In the genomic region with DNA sequence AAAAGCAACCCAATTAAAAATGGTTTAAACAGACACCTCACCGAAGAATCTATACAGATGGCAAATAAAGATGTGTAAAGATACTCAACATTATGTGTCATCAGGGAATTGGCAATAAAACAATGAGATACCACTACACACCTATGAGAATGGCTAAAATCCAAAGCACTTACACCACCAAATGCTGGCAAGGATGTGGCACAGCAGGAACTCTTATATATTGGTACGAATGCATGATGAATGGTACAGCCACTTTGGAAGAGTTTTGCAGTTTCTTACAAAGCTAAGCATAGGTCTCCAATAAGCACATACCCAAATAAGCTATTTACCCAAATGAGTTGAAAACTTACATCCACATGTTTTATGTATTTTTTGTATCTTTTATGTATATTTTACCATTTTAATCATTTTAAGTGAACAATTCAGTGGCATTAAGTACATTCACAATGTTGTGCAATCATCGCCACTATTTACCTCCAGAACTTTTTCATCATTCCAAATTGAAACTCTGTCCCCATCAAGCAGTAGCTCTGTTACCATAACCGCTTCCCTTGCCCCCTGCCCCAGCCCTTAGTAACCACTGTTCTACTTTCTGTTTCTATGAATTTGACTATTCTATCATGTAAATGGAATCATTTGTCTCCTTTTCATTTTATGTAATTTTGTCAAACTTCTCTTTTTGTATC, we compare ENCODE assay signal across 15 cellular contexts.
"Had no signal": no experiment of that assay in that cellular context is flagged by ENCODE, and none has a peak within 500 bp of the region (broad histone marks: within the 10 kb centered on the region; RNA-seq: fewer than 3 reads in every experiment).

No MANE protein-coding gene starts in this region.

- DNase-seq: activated CD4-positive, alpha-beta T cell treated with anti-CD3 and anti-CD28 coated beads for 4 hours; activated CD8-positive, alpha-beta memory T cell treated with anti-CD3 and anti-CD28 coated beads, Interleukin-2, amount 50 U/mL, for 48 hours; activated CD8-positive, alpha-beta T cell treated with anti-CD3 and anti-CD28 coated beads, Interleukin-2, amount 10 ng/mL, durations not matched to agents 7 days and 5 days; activated naive CD4-positive, alpha-beta T cell treated with anti-CD3 and anti-CD28 coated beads, Interleukin-2, amount 10 ng/mL, durations not matched to agents 7 days and 5 days; caudate nucleus; colonic mucosa; heart left ventricle; mesenchymal stem cell; nephron progenitor cell; psoas muscle; stimulated activated CD4-positive, alpha-beta T cell treated with anti-CD3 and anti-CD28 coated beads, Interleukin-2, amount 100 ng/mL, for 24 hours; stimulated activated naive CD4-positive, alpha-beta T cell treated with Interleukin-2 at 50 U/mL for 16 hours had no signal

- H3K4me3 Mint-ChIP-seq: activated CD8-positive, alpha-beta T cell treated with anti-CD3 and anti-CD28 coated beads, Interleukin-2, amount 10 ng/mL, durations not matched to agents 7 days and 5 days; activated naive CD4-positive, alpha-beta T cell treated with anti-CD3 and anti-CD28 coated beads, Interleukin-2, amount 10 ng/mL, durations not matched to agents 7 days and 5 days; nephron progenitor cell had no signal

- H3K4me3 ChIP-seq: colonic mucosa, heart left ventricle, psoas muscle had no signal

- H3K4me1 ChIP-seq: colonic mucosa had no signal

- H3K9me3 ChIP-seq: colonic mucosa, psoas muscle had no signal

- H3K36me3 ChIP-seq: colonic mucosa, heart left ventricle had no signal

- H3K36me3 Mint-ChIP-seq: activated naive CD4-positive, alpha-beta T cell treated with anti-CD3 and anti-CD28 coated beads, Interleukin-2, amount 10 ng/mL, durations not matched to agents 7 days and 5 days had no signal

- ATAC-seq: activated CD8-positive, alpha-beta T cell treated with anti-CD3 and anti-CD28 coated beads, Interleukin-2, amount 10 ng/mL, durations not matched to agents 7 days and 5 days; foreskin keratinocyte; heart left ventricle; psoas muscle; sciatic nerve had no signal

- H3K27me3 ChIP-seq: colonic mucosa, foreskin keratinocyte, heart left ventricle had no signal

- H3K9me3 Mint-ChIP-seq: activated T-helper 2 cell treated with anti-CD3 and anti-CD28 coated beads, Interferon-gamma antibody, Interleukin-2, Interleukin-4, amounts not matched to agents 10 μg/mL and 5 μg/mL and 100 μg/mL, durations not matched to agents 14 hours and 24 hours and 36 hours; nephron progenitor cell had no signal

- H3K27ac ChIP-seq: colonic mucosa, foreskin keratinocyte, heart left ventricle, psoas muscle had no signal

- H3K27ac Mint-ChIP-seq: activated CD8-positive, alpha-beta T cell treated with anti-CD3 and anti-CD28 coated beads, Interleukin-2, amount 10 ng/mL, durations not matched to agents 7 days and 5 days; activated naive CD4-positive, alpha-beta T cell treated with anti-CD3 and anti-CD28 coated beads, Interleukin-2, amount 10 ng/mL, durations not matched to agents 7 days and 5 days; activated T-helper 2 cell treated with anti-CD3 and anti-CD28 coated beads, Interferon-gamma antibody, Interleukin-2, Interleukin-4, amounts not matched to agents 10 μg/mL and 5 μg/mL and 100 μg/mL, durations not matched to agents 14 hours and 24 hours and 36 hours; nephron progenitor cell had no signal
